10 cellular contexts compared by ENCODE assay signal in genomic region chr12:53103860-53104305, GRCh38. TPM values are rescaled to one million over a fixed set of nuclear protein-coding genes. Genes with fewer than 3 reads are reported as not detected.
DNase-seq lines count a peak whose midpoint lies in the region; ATAC-seq and TF ChIP-seq lines count a peak whose summit lies in the region.
"Had no signal": no experiment of that assay in that cellular context is flagged by ENCODE, and none has a peak within 500 bp of the region (broad histone marks: within the 10 kb centered on the region; RNA-seq: fewer than 3 reads in every experiment).

No MANE protein-coding gene starts in this region.

- no peaks in the 10 kb centered on the region for H3K9me3 Mint-ChIP-seq in activated naive CD4-positive, alpha-beta T cell treated with anti-CD3 and anti-CD28 coated beads, Interleukin-2, amount 10 ng/mL, durations not matched to agents 7 days and 5 days
- no peaks in the 10 kb centered on the region for H3K9me3 Mint-ChIP-seq in activated naive CD4-positive, alpha-beta T cell treated with anti-CD3 and anti-CD28 coated beads for 36 hours

- H3K4me1 ChIP-seq in duodenal mucosa (ENCODE audit: control insufficient read depth in 1 of 2, insufficient read depth in 2 of 2, low read length in 2 of 2), result peaks cover 28% of the 10 kb centered on the region in 2 donors
- peaks cover 25% of the 10 kb centered on the region for H3K4me1 ChIP-seq in suprapubic skin

- H3K27ac ChIP-seq in RWPE1, result peak overlapping the region; percentile 42; the same call in 1 of the 2 replicates
- no peak overlapping the region for H3K27ac ChIP-seq in duodenal mucosa (ENCODE audit: low read depth, low read length)
- no peak overlapping the region for H3K27ac ChIP-seq in suprapubic skin

- CTCF ChIA-PET in activated naive CD4-positive, alpha-beta T cell treated with anti-CD3 and anti-CD28 coated beads, Interleukin-2, amount 10 ng/mL, durations not matched to agents 7 days and 5 days (lab: Charles Lee), result interaction anchor here (1.2 to 9.1 kb wide), 4 partner anchors 10 to 56 kb away, joined by 3 to 250 read pairs (median 6); no protein-coding TSS in a partner anchor
- CTCF ChIA-PET in activated naive CD4-positive, alpha-beta T cell treated with anti-CD3 and anti-CD28 coated beads for 36 hours (lab: Charles Lee), result interaction anchor here (0.9 to 9.4 kb wide), 6 partner anchors 13 to 56 kb away, joined by 3 to 360 read pairs (median 8); partner anchors contain the start of gene SPRYD3
- CTCF ChIA-PET in RWPE1 (lab: Yijun Ruan, JAX), result interaction anchor here (8.1 kb wide), 1 partner anchor 37 kb away, joined by 132 read pairs; no protein-coding TSS in a partner anchor

- intact Hi-C loops in activated naive CD4-positive, alpha-beta T cell treated with anti-CD3 and anti-CD28 coated beads for 36 hours (cut with micrococcal nuclease), result no loop called here
- intact Hi-C loops in head of caudate nucleus (cut with DNase I), result loop anchor here (5.0 kb wide), 1 partner anchor 37 kb away; no protein-coding TSS in a partner anchor

- peak overlapping the region; percentile 7 to 31 for H3K4me3 ChIP-seq in duodenal mucosa (ENCODE audit: low read depth in 1 of 2, low read length in 2 of 2)
- no peak overlapping the region for H3K4me3 ChIP-seq in suprapubic skin
- H3K4me3 ChIP-seq: smooth muscle cell had no signal

- peak; percentile 53 for DNase-seq in activated naive CD4-positive, alpha-beta T cell treated with anti-CD3 and anti-CD28 coated beads, Interleukin-2, amount 10 ng/mL, durations not matched to agents 7 days and 5 days
- DNase-seq in activated naive CD4-positive, alpha-beta T cell treated with anti-CD3 and anti-CD28 coated beads for 36 hours, result no peak
- DNase-seq in RWPE1 (ENCODE audit: low spot score) (no peak), suprapubic skin (ENCODE audit: low spot score in 2 of 2) (peak; percentile 45 to 58), head of caudate nucleus (no peak), activated T-cell treated with anti-CD3 and anti-CD28 coated beads for 4 hours (no peak)
- DNase-seq: NCI-H1105 treated with DMSO at 0.1 percent for 48 hours had no signal

- H3K4me1 Mint-ChIP-seq in activated naive CD4-positive, alpha-beta T cell treated with anti-CD3 and anti-CD28 coated beads, Interleukin-2, amount 10 ng/mL, durations not matched to agents 7 days and 5 days, result peaks cover 46% of the 10 kb centered on the region
- peaks cover 24% of the 10 kb centered on the region for H3K4me1 Mint-ChIP-seq in activated naive CD4-positive, alpha-beta T cell treated with anti-CD3 and anti-CD28 coated beads for 36 hours (ENCODE audit: low read depth)

- H3K27ac Mint-ChIP-seq in activated naive CD4-positive, alpha-beta T cell treated with anti-CD3 and anti-CD28 coated beads, Interleukin-2, amount 10 ng/mL, durations not matched to agents 7 days and 5 days, result peak overlapping the region; percentile 77
- no peak overlapping the region for H3K27ac Mint-ChIP-seq in activated naive CD4-positive, alpha-beta T cell treated with anti-CD3 and anti-CD28 coated beads for 36 hours

- TF ChIP-seq POLR2A in suprapubic skin (IDR thresholded peaks at IDR 0.05) (no peak), GM18505 (IDR thresholded peaks at IDR 0.05; ENCODE audit: borderline replicate concordance, extremely low read depth, insufficient read depth, insufficient read length) (no peak)

- peak overlapping the region; percentile 29 for H3K4me3 Mint-ChIP-seq in activated naive CD4-positive, alpha-beta T cell treated with anti-CD3 and anti-CD28 coated beads, Interleukin-2, amount 10 ng/mL, durations not matched to agents 7 days and 5 days
- no peak overlapping the region for H3K4me3 Mint-ChIP-seq in activated naive CD4-positive, alpha-beta T cell treated with anti-CD3 and anti-CD28 coated beads for 36 hours

- H3K9me3 ChIP-seq in duodenal mucosa (ENCODE audit: control insufficient read depth in 1 of 2, low read length in 2 of 2), result no peaks in the 10 kb centered on the region
- no peaks in the 10 kb centered on the region for H3K9me3 ChIP-seq in suprapubic skin

- peaks cover 12% of the 10 kb centered on the region for H3K27me3 Mint-ChIP-seq in activated naive CD4-positive, alpha-beta T cell treated with anti-CD3 and anti-CD28 coated beads, Interleukin-2, amount 10 ng/mL, durations not matched to agents 7 days and 5 days
- no peaks in the 10 kb centered on the region for H3K27me3 Mint-ChIP-seq in activated naive CD4-positive, alpha-beta T cell treated with anti-CD3 and anti-CD28 coated beads for 36 hours (ENCODE audit: low read depth)

- no peak overlapping the region for H3K9ac ChIP-seq in duodenal mucosa (ENCODE audit: low read depth in 1 of 2, low read length in 2 of 2)

- no peak for TF ChIP-seq EP300 in suprapubic skin (IDR thresholded peaks at IDR 0.05)

- TF ChIP-seq CTCF in RWPE1 (conservative IDR thresholded peaks at IDR 0.05; ENCODE audit: low read depth) (no peak), suprapubic skin (IDR thresholded peaks at IDR 0.05) (no peak)

- H3K27me3 ChIP-seq in duodenal mucosa (ENCODE audit: control insufficient read depth in 1 of 2, insufficient read depth in 2 of 2, low read length in 2 of 2) (no peaks in the 10 kb centered on the region), suprapubic skin (no peaks in the 10 kb centered on the region)

- H3K36me3 Mint-ChIP-seq in activated naive CD4-positive, alpha-beta T cell treated with anti-CD3 and anti-CD28 coated beads, Interleukin-2, amount 10 ng/mL, durations not matched to agents 7 days and 5 days, result no peaks in the 10 kb centered on the region
- H3K36me3 Mint-ChIP-seq in activated naive CD4-positive, alpha-beta T cell treated with anti-CD3 and anti-CD28 coated beads for 36 hours (ENCODE audit: low read depth), result no peaks in the 10 kb centered on the region

- no peak for ATAC-seq in GM18505 (IDR thresholded peaks at IDR 0.05; ENCODE audit: unreplicated experiment)

- H3K36me3 ChIP-seq in duodenal mucosa (ENCODE audit: control insufficient read depth in 1 of 2, insufficient read depth in 2 of 2, low read length in 2 of 2) (no peaks in the 10 kb centered on the region), suprapubic skin (peaks cover 4% of the 10 kb centered on the region)

- 63% methylated on average over 3 of the region's 3 CpGs for WGBS in suprapubic skin

- POLR2A ChIA-PET in RWPE1 (lab: Yijun Ruan, JAX; ENCODE audit: low non-redundant PET), result no interaction called here

RNA-seq across cellular contexts. Expression of gene SOAT2, which starts 0.6 kb away (rescaled TPM):
- total RNA-seq in activated naive CD4-positive, alpha-beta T cell treated with anti-CD3 and anti-CD28 coated beads for 36 hours, result under 1 TPM; 0.74 to 0.81 TPM
- not detected for total RNA-seq in suprapubic skin
- total RNA-seq: smooth muscle cell had no signal

RNA-seq across cellular contexts. Expression of gene IGFBP6, which starts 6.4 kb away (rescaled TPM):
- total RNA-seq in activated naive CD4-positive, alpha-beta T cell treated with anti-CD3 and anti-CD28 coated beads for 36 hours, result 1 to 10 TPM; 3.7 to 6.4 TPM
- total RNA-seq in suprapubic skin, result 10 to 100 TPM; 19.2 to 97.0 (median 59.6) TPM

RNA-seq across cellular contexts. Expression of gene SPRYD3, which starts 24.7 kb away (rescaled TPM):
- 10 to 100 TPM; 20.1 to 20.2 TPM for total RNA-seq in activated naive CD4-positive, alpha-beta T cell treated with anti-CD3 and anti-CD28 coated beads for 36 hours
- 10 to 100 TPM; 26.4 to 44.0 (median 34.4) TPM for total RNA-seq in suprapubic skin

RNA-seq across cellular contexts. Expression of gene TNS2, which starts 54.0 kb away (rescaled TPM):
- total RNA-seq in activated naive CD4-positive, alpha-beta T cell treated with anti-CD3 and anti-CD28 coated beads for 36 hours, result under 1 TPM; 0.37 to 0.67 TPM
- total RNA-seq in suprapubic skin, result 100 to 1,000 TPM in 2 of 4 donors, 10 to 100 TPM in 2; 22.8 to 122 (median 78.2) TPM

Comparison
In these comparisons a context has a peak if more than half of its experiments do, and no peak if none do; other contexts are left out.
1. DNase-seq: peak in activated naive CD4-positive, alpha-beta T cell treated with anti-CD3 and anti-CD28 coated beads, Interleukin-2, amount 10 ng/mL, durations not matched to agents 7 days and 5 days (single experiment) and suprapubic skin (2 of 2); none in activated naive CD4-positive, alpha-beta T cell treated with anti-CD3 and anti-CD28 coated beads for 36 hours (single experiment), RWPE1 (single experiment), head of caudate nucleus (0 of 42) and activated T-cell treated with anti-CD3 and anti-CD28 coated beads for 4 hours (single experiment).